Comparison of ENCODE assay signal across 28 cellular contexts in the genomic region with DNA sequence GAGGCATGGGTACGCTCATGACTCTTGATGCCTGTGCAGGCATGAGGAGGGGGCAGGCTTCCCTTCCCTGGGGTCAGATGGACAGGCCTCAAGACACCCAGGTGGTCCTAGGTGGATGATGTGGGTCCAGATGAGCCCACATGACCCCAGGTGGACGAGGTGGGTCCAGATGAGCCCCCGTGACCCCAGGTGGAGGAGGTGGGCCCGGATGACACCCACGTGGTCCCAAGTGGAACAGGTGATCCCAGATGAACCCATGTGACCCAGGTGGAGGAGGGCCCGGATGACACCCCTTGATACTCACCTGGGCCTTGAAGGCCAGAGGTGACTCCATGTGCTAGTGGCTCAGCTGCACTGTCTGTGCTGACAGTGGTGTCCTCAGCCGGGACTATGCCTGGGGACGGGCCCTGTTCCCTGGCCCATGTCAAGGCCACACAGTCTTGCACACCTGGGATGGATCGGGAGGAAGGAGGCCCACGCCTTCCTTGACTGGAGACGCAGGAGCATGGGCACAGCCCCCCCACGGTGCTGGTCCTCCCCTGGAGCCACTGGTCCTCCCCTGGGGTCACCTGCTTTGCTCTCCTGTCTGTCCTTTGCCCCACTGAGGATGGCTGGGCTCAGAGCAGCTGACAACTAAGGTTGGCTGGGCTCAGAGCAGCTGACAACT. TPM values are rescaled to one million over a fixed set of nuclear protein-coding genes. Genes with fewer than 3 reads are reported as not detected.
"Had no signal": no experiment of that assay in that cellular context is flagged by ENCODE, and none has a peak within 500 bp of the region (broad histone marks: within the 10 kb centered on the region; RNA-seq: fewer than 3 reads in every experiment).

No MANE protein-coding gene starts in this region.

- H3K4me3 ChIP-seq: esophagus muscularis mucosa, gastroesophageal sphincter, tibial nerve had no signal

- H3K27ac ChIP-seq: esophagus muscularis mucosa, gastroesophageal sphincter, tibial nerve had no signal

- H3K27ac Mint-ChIP-seq: activated B cell treated with CpG ODN at 0.5 μM for 24 hours; activated CD4-positive, alpha-beta memory T cell treated with anti-CD3 and anti-CD28 coated beads for 36 hours; activated naive CD8-positive, alpha-beta T cell treated with anti-CD3 and anti-CD28 coated beads for 36 hours; activated T-helper 17 cell treated with anti-CD3 and anti-CD28 coated beads, Interleukin-2, amount 50 U/mL, for 72 hours; dendritic cell treated with granulocyte-macrophage colony-stimulating factor and Interleukin-4, amounts not matched to agents 40 ng/mL and 50 ng/mL, for 4 days; progenitor cell of endocrine pancreas; stimulated activated naive CD8-positive, alpha-beta T cell treated with anti-CD3 and anti-CD28 coated beads, Interleukin-15, Interleukin-2, amounts not matched to agents 100 ng/mL and 50 ng/mL, for 24 hours had no signal

- ATAC-seq: activated T-helper 17 cell treated with anti-CD3 and anti-CD28 coated beads, Interleukin-2, amount 50 U/mL, for 72 hours; gastroesophageal sphincter; left colon had no signal

- H3K4me1 Mint-ChIP-seq: activated naive CD8-positive, alpha-beta T cell treated with anti-CD3 and anti-CD28 coated beads for 36 hours had no signal

- DNase-seq: activated B cell treated with CpG ODN at 0.5 μM for 24 hours; activated CD4-positive, alpha-beta memory T cell treated with anti-CD3 and anti-CD28 coated beads for 36 hours; activated CD4-positive, alpha-beta T cell treated with anti-CD3 and anti-CD28 coated beads for 4 hours; activated naive CD4-positive, alpha-beta T cell; activated naive CD8-positive, alpha-beta T cell treated with anti-CD3 and anti-CD28 coated beads for 36 hours; activated T-cell treated with anti-CD3 and anti-CD28 coated beads for 4 hours; amniotic stem cell; effector CD8-positive, alpha-beta T cell; left colon; mammary epithelial cell; small intestine; stimulated activated CD4-positive, alpha-beta T cell treated with anti-CD3 and anti-CD28 coated beads, Interleukin-15, amount 100 ng/mL, for 24 hours; stimulated activated CD4-positive, alpha-beta T cell treated with anti-CD3 and anti-CD28 coated beads, Interleukin-2, amount 100 ng/mL, for 48 hours; T-helper 1 cell; T-helper 9 cell had no signal

- H3K9me3 Mint-ChIP-seq: activated B cell treated with CpG ODN at 0.5 μM for 24 hours; activated CD4-positive, alpha-beta memory T cell treated with anti-CD3 and anti-CD28 coated beads for 36 hours; activated naive CD8-positive, alpha-beta T cell treated with anti-CD3 and anti-CD28 coated beads for 36 hours; activated T-helper 17 cell treated with anti-CD3 and anti-CD28 coated beads, Interleukin-2, amount 50 U/mL, for 72 hours; dendritic cell treated with granulocyte-macrophage colony-stimulating factor and Interleukin-4, amounts not matched to agents 40 ng/mL and 50 ng/mL, for 4 days; stimulated activated naive CD8-positive, alpha-beta T cell treated with anti-CD3 and anti-CD28 coated beads, Interleukin-15, Interleukin-2, amounts not matched to agents 100 ng/mL and 50 ng/mL, for 24 hours had no signal

- H3K9me3 ChIP-seq: esophagus muscularis mucosa, gastroesophageal sphincter, tibial nerve had no signal

- H3K4me3 Mint-ChIP-seq: activated B cell treated with CpG ODN at 0.5 μM for 24 hours; activated CD4-positive, alpha-beta memory T cell treated with anti-CD3 and anti-CD28 coated beads for 36 hours; activated naive CD8-positive, alpha-beta T cell treated with anti-CD3 and anti-CD28 coated beads for 36 hours; activated T-helper 17 cell treated with anti-CD3 and anti-CD28 coated beads, Interleukin-2, amount 50 U/mL, for 72 hours; dendritic cell treated with granulocyte-macrophage colony-stimulating factor and Interleukin-4, amounts not matched to agents 40 ng/mL and 50 ng/mL, for 4 days; stimulated activated naive CD8-positive, alpha-beta T cell treated with anti-CD3 and anti-CD28 coated beads, Interleukin-15, Interleukin-2, amounts not matched to agents 100 ng/mL and 50 ng/mL, for 24 hours had no signal

- H3K36me3 Mint-ChIP-seq: activated CD4-positive, alpha-beta memory T cell treated with anti-CD3 and anti-CD28 coated beads for 36 hours; activated naive CD8-positive, alpha-beta T cell treated with anti-CD3 and anti-CD28 coated beads for 36 hours had no signal

- H3K4me1 ChIP-seq: gastroesophageal sphincter had no signal

RNA-seq across cellular contexts. Expression of gene PRAP1, which starts 3.2 kb away (rescaled TPM):
- total RNA-seq: activated B cell treated with CpG ODN at 0.5 μM for 24 hours; activated CD4-positive, alpha-beta memory T cell treated with anti-CD3 and anti-CD28 coated beads for 36 hours; activated naive CD8-positive, alpha-beta T cell treated with anti-CD3 and anti-CD28 coated beads for 36 hours; activated T-helper 17 cell treated with anti-CD3 and anti-CD28 coated beads, Interleukin-2, amount 50 U/mL, for 72 hours; cerebellum; endothelial cell of umbilical vein; esophagus muscularis mucosa; gastroesophageal sphincter; mammary epithelial cell; mononuclear cell; progenitor cell of endocrine pancreas; right cardiac atrium had no signal
- polyA plus RNA-seq: endothelial cell of umbilical vein, mammary epithelial cell, neural cell, right cardiac atrium had no signal

RNA-seq across cellular contexts. Expression of gene FUOM, which starts 7.4 kb away (rescaled TPM):
- polyA plus RNA-seq: neural cell had no signal

RNA-seq across cellular contexts. Expression of gene CALY, which starts 13.7 kb away (rescaled TPM):
- total RNA-seq: activated B cell treated with CpG ODN at 0.5 μM for 24 hours; activated CD4-positive, alpha-beta memory T cell treated with anti-CD3 and anti-CD28 coated beads for 36 hours; activated naive CD8-positive, alpha-beta T cell treated with anti-CD3 and anti-CD28 coated beads for 36 hours; activated T-helper 17 cell treated with anti-CD3 and anti-CD28 coated beads, Interleukin-2, amount 50 U/mL, for 72 hours; endothelial cell of umbilical vein; mammary epithelial cell; omental fat pad; right cardiac atrium had no signal
- polyA plus RNA-seq: endothelial cell of umbilical vein, mammary epithelial cell had no signal
